Comparison of ENCODE assay signal across 8 cellular contexts in genomic region chr12:26937863-26938659, GRCh38.
DNase-seq lines count a peak whose midpoint lies in the region; ATAC-seq and TF ChIP-seq lines count a peak whose summit lies in the region.

Gene FGFR1OP2, plus strand, starts transcription at chr12:26938470. Its CDS starts 15,689 bp downstream, at chr12:26954159.
A gene with protein sequence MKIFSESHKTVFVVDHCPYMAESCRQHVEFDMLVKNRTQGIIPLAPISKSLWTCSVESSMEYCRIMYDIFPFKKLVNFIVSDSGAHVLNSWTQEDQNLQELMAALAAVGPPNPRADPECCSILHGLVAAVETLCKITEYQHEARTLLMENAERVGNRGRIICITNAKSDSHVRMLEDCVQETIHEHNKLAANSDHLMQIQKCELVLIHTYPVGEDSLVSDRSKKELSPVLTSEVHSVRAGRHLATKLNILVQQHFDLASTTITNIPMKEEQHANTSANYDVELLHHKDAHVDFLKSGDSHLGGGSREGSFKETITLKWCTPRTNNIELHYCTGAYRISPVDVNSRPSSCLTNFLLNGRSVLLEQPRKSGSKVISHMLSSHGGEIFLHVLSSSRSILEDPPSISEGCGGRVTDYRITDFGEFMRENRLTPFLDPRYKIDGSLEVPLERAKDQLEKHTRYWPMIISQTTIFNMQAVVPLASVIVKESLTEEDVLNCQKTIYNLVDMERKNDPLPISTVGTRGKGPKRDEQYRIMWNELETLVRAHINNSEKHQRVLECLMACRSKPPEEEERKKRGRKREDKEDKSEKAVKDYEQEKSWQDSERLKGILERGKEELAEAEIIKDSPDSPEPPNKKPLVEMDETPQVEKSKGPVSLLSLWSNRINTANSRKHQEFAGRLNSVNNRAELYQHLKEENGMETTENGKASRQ (minus strand): TSS chr12:26937981. CDS start chr12:26936803, 1,178 bp downstream.

- no peaks in the 10 kb centered on the region for H3K9me3 Mint-ChIP-seq in central memory CD8-positive, alpha-beta T cell

- H3K27me3 Mint-ChIP-seq in central memory CD8-positive, alpha-beta T cell: no peaks in the 10 kb centered on the region

- peaks cover 75% of the 10 kb centered on the region for H3K4me1 Mint-ChIP-seq in central memory CD8-positive, alpha-beta T cell

- H3K36me3 Mint-ChIP-seq in central memory CD8-positive, alpha-beta T cell (ENCODE audit: insufficient read depth): peaks cover 23% of the 10 kb centered on the region

- H3K4me3 ChIP-seq in AG09309 (ENCODE audit: control insufficient read depth, low read depth, low read length): peak within 1 kb of the TSS; percentile 91

- ATAC-seq in GM19025 (IDR thresholded peaks at IDR 0.05; ENCODE audit: low read depth, unreplicated experiment): peak; percentile 90
- peak; percentile 86 for ATAC-seq in HG03342 (IDR thresholded peaks at IDR 0.05; ENCODE audit: unreplicated experiment)
- peak; percentile 90 for ATAC-seq in central memory CD8-positive, alpha-beta T cell (replicated peaks; ENCODE audit: extremely low read depth, poor library complexity, severe bottlenecking)

- peak; percentile 95 for DNase-seq in AG09309 (ENCODE audit: low read depth)
- peak; percentile 98 to 99 for DNase-seq in NCI-H446 (lab: John Stamatoyannopoulos, UW)
- DNase-seq in activated CD4-positive, CD25-positive, alpha-beta regulatory T cell treated with anti-CD3 and anti-CD28 coated beads, Interleukin-2, amount 50 U/mL, for 16 hours (ENCODE audit: low read depth, low spot score): peak; percentile 87
- DNase-seq in central memory CD8-positive, alpha-beta T cell (ENCODE audit: low spot score in 2 of 2): peak; percentile 88 to 91
- DNase-seq in iris pigment epithelial cell (ENCODE audit: low read depth): peak; percentile 98
- DNase-seq in stimulated activated CD4-positive, alpha-beta T cell treated with anti-CD3 and anti-CD28 coated beads, Interleukin-12 subunit alpha, Interleukin-12 subunit beta, amount 100 ng/mL, for 4 hours: peak; percentile 96

- H3K27ac Mint-ChIP-seq in central memory CD8-positive, alpha-beta T cell (ENCODE audit: low read depth): peak within 1 kb of the TSS; percentile 92

- H3K4me3 Mint-ChIP-seq in central memory CD8-positive, alpha-beta T cell: peak within 1 kb of the TSS; percentile 95

- no peak for TF ChIP-seq CTCF in AG09309 (IDR thresholded peaks at IDR 0.05; ENCODE audit: control insufficient read depth, insufficient read depth, low read depth, low read length, missing control alignments)

Comparison
In these comparisons a context has a peak if more than half of its experiments do, and no peak if none do; other contexts are left out.
1. Peak in every context shown above with its lines: DNase-seq, ATAC-seq and H3K4me3 ChIP-seq.